Comparison of ENCODE assay signal across 9 cellular contexts in genomic region chr16:80541306-80541694, GRCh38. TPM values are rescaled to one million over a fixed set of nuclear protein-coding genes. Genes with fewer than 3 reads are reported as not detected.
DNase-seq lines count a peak whose midpoint lies in the region; ATAC-seq and TF ChIP-seq lines count a peak whose summit lies in the region.
"Had no signal": no experiment of that assay in that cellular context is flagged by ENCODE, and none has a peak within 500 bp of the region (broad histone marks: within the 10 kb centered on the region; RNA-seq: fewer than 3 reads in every experiment).

No MANE protein-coding gene starts in this region.

- intact Hi-C loops in upper lobe of right lung (cut with DNase I) = no loop called here

- H3K36me3 Mint-ChIP-seq in activated naive CD4-positive, alpha-beta T cell treated with anti-CD3 and anti-CD28 coated beads, Interleukin-2, amount 50 U/mL, for 24 hours = no peaks in the 10 kb centered on the region
- H3K36me3 Mint-ChIP-seq in central memory CD8-positive, alpha-beta T cell (ENCODE audit: insufficient read depth) = peaks cover 14% of the 10 kb centered on the region

- peak overlapping the region; percentile 95 for H3K4me3 Mint-ChIP-seq in activated naive CD4-positive, alpha-beta T cell treated with anti-CD3 and anti-CD28 coated beads, Interleukin-2, amount 50 U/mL, for 24 hours
- H3K4me3 Mint-ChIP-seq in central memory CD8-positive, alpha-beta T cell = peak overlapping the region; percentile 83

- peaks cover 24% of the 10 kb centered on the region for H3K4me1 Mint-ChIP-seq in activated naive CD4-positive, alpha-beta T cell treated with anti-CD3 and anti-CD28 coated beads, Interleukin-2, amount 50 U/mL, for 24 hours
- peaks cover 16% of the 10 kb centered on the region for H3K4me1 Mint-ChIP-seq in central memory CD8-positive, alpha-beta T cell

- ATAC-seq in central memory CD8-positive, alpha-beta T cell (replicated peaks; ENCODE audit: extremely low read depth, poor library complexity, severe bottlenecking) = no peak
- no peak for ATAC-seq in upper lobe of right lung
- no peak for ATAC-seq in HG02588 (IDR thresholded peaks at IDR 0.05; ENCODE audit: unreplicated experiment)

- peak overlapping the region; percentile 81 for H3K27ac ChIP-seq in upper lobe of right lung

- H3K4me1 ChIP-seq in mononuclear cell (ENCODE audit: insufficient read depth, low read length) (peaks cover 10% of the 10 kb centered on the region), upper lobe of right lung (no peaks in the 10 kb centered on the region)

- peaks cover 4% of the 10 kb centered on the region for H3K9me3 Mint-ChIP-seq in activated naive CD4-positive, alpha-beta T cell treated with anti-CD3 and anti-CD28 coated beads, Interleukin-2, amount 50 U/mL, for 24 hours
- H3K9me3 Mint-ChIP-seq in central memory CD8-positive, alpha-beta T cell = peaks cover 6% of the 10 kb centered on the region

- H3K27me3 Mint-ChIP-seq in activated naive CD4-positive, alpha-beta T cell treated with anti-CD3 and anti-CD28 coated beads, Interleukin-2, amount 50 U/mL, for 24 hours = no peaks in the 10 kb centered on the region
- no peaks in the 10 kb centered on the region for H3K27me3 Mint-ChIP-seq in central memory CD8-positive, alpha-beta T cell

- H3K4me3 ChIP-seq in mononuclear cell (ENCODE audit: low read length) (peak overlapping the region; percentile 67), upper lobe of right lung (peak overlapping the region; percentile 65)

- no peak for DNase-seq in activated naive CD4-positive, alpha-beta T cell treated with Interleukin-2 at 50 U/mL for 16 hours
- no peak for DNase-seq in central memory CD8-positive, alpha-beta T cell (ENCODE audit: low spot score in 2 of 2)
- DNase-seq in upper lobe of right lung = no peak
- DNase-seq in GM10266 (ENCODE audit: extremely low spot score) = no peak
- no peak for DNase-seq in HuH-7 (ENCODE audit: low spot score)

- no peaks in the 10 kb centered on the region for H3K27me3 ChIP-seq in mononuclear cell (ENCODE audit: insufficient read depth, low read length)
- peaks cover 11% of the 10 kb centered on the region for H3K27me3 ChIP-seq in upper lobe of right lung

- peak overlapping the region; percentile 99 for H3K27ac Mint-ChIP-seq in activated naive CD4-positive, alpha-beta T cell treated with anti-CD3 and anti-CD28 coated beads, Interleukin-2, amount 50 U/mL, for 24 hours
- H3K27ac Mint-ChIP-seq in central memory CD8-positive, alpha-beta T cell (ENCODE audit: low read depth) = peak overlapping the region; percentile 95

- TF ChIP-seq CTCF in upper lobe of right lung (IDR thresholded peaks at IDR 0.05) (no peak), GM10266 (IDR thresholded peaks at IDR 0.05; ENCODE audit: control insufficient read depth, insufficient read depth, low read depth, missing control alignments) (no peak)

- H3K9me3 ChIP-seq in mononuclear cell (ENCODE audit: low read depth, low read length) (no peaks in the 10 kb centered on the region), upper lobe of right lung (no peaks in the 10 kb centered on the region)

- H3K36me3 ChIP-seq in upper lobe of right lung = no peaks in the 10 kb centered on the region

RNA-seq across cellular contexts. Expression of gene DYNLRB2, which starts 0.5 kb away (rescaled TPM):
- total RNA-seq in mononuclear cell = not detected
- not detected for total RNA-seq in upper lobe of right lung
- total RNA-seq: Daoy had no signal
